1 cellular context compared by ENCODE assay signal in the genomic region with DNA sequence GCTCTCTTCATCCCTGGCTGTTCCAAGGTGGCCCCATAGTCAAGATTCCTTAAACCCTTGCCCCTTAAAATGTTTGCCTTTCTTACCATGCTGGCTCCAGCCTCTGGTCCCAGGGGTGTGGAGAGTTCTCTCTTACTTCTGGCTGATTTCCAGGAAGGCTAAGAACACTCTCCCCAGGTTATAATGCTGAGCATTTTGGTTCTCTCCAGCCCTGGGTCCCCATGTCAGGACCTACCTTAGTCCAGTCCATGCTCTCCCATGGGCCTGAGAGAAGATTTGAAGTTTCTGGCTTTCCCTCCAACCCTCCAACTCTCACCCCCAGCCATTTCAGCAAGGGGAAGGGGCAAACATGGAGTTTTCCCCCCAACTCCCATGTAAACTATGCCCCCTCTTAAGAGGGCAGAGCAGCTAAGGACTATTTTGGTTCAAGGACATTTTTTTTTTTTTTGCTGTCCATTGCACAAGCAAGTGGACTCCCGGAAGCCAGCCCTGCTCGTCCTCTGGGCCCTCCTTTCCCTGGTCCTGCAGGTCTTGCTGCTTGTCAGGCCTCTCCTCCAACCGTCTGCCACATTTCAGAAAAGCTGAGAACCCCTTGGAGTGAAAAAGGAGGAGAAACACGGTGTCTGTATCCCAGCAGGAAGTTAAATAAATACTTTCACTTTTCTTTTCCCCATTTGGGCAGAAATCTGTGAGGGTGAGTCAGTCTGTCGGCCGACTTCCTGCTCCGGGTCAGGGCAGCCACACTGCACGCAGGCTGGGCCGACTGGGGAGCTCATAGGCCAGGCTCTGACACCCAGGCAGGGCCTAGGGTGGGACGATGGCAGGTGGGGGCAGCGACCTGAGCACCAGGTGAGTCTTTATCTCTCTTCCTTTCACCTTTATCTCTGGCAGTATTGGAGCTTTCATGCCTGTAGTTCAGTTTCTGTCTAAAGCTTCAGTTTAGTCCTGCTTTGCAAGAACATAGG.
TF ChIP-seq lines count a peak whose summit lies in the region.

Gene SP140L, plus strand, starts transcription at position 741 of the 965 bp plus-strand sequence. Its CDS starts 77 bp downstream, at position 818.

TF ChIP-seq in HepG2, 621 proteins besides CTCF, POLR2A, EP300 and RAD21 (continued from another document and continues in another):
- TF ChIP-seq ZNF160 (CRISPR knock-in tag; IDR thresholded peaks at IDR 0.05) (no peak), POLR2G (IDR thresholded peaks at IDR 0.05; ENCODE audit: low read depth, low read length) (peak; percentile 93), ZNF607 (CRISPR knock-in tag; IDR thresholded peaks at IDR 0.05; ENCODE audit: borderline replicate concordance) (no peak; the same call in 1 of the 2 replicates), RORA (CRISPR knock-in tag; IDR thresholded peaks at IDR 0.05) (no peak), PRPF4 (IDR thresholded peaks at IDR 0.05; ENCODE audit: low read depth, low read length, poor library complexity, severe bottlenecking) (no peak), GABPA (IDR thresholded peaks at IDR 0.05; ENCODE audit: low read depth, low read length) (peak; percentile 85), GABPA (CRISPR knock-in tag; IDR thresholded peaks at IDR 0.05; ENCODE audit: low read depth) (peak; percentile 97), ZSCAN29 (CRISPR knock-in tag; conservative IDR thresholded peaks at IDR 0.05) (no peak), MYC (CRISPR knock-in tag; IDR thresholded peaks at IDR 0.05; ENCODE audit: borderline replicate concordance) (peak; percentile 82), ZNF430 (CRISPR knock-in tag; IDR thresholded peaks at IDR 0.05) (no peak), SOX6 (IDR thresholded peaks at IDR 0.05) (no peak), SOX6 (CRISPR knock-in tag; IDR thresholded peaks at IDR 0.05) (no peak), RFX5 (IDR thresholded peaks at IDR 0.05; ENCODE audit: low read depth, low read length) (no peak), ERF (CRISPR knock-in tag; IDR thresholded peaks at IDR 0.05) (peak; percentile 88; the same call in 1 of the 2 replicates), BRCA1 (CRISPR knock-in tag; IDR thresholded peaks at IDR 0.05) (no peak), ZNF878 (CRISPR knock-in tag; IDR thresholded peaks at IDR 0.05) (peak; percentile 48; the same call in 1 of the 2 replicates), ZNF138 (CRISPR knock-in tag; IDR thresholded peaks at IDR 0.05; ENCODE audit: low read depth) (no peak), ZBTB43 (CRISPR knock-in tag; conservative IDR thresholded peaks at IDR 0.05) (no peak), ZNF232 (CRISPR knock-in tag; IDR thresholded peaks at IDR 0.05; ENCODE audit: borderline replicate concordance) (no peak; the same call in 1 of the 2 replicates), PHF21A (CRISPR knock-in tag; IDR thresholded peaks at IDR 0.05) (peak; percentile 52; the same call in 1 of the 2 replicates), HOXD1 (CRISPR knock-in tag; IDR thresholded peaks at IDR 0.05) (peak; percentile 68; the same call in 1 of the 2 replicates), MLLT10 (CRISPR knock-in tag; IDR thresholded peaks at IDR 0.05) (no peak), HOXA3 (CRISPR knock-in tag; IDR thresholded peaks at IDR 0.05) (peak; percentile 71), ZNF317 (CRISPR knock-in tag; IDR thresholded peaks at IDR 0.05) (no peak), ZNF207 (IDR thresholded peaks at IDR 0.05; ENCODE audit: borderline replicate concordance) (no peak), ZSCAN22 (CRISPR knock-in tag; IDR thresholded peaks at IDR 0.05) (no peak)
- TF ChIP-seq, protein P1, sequence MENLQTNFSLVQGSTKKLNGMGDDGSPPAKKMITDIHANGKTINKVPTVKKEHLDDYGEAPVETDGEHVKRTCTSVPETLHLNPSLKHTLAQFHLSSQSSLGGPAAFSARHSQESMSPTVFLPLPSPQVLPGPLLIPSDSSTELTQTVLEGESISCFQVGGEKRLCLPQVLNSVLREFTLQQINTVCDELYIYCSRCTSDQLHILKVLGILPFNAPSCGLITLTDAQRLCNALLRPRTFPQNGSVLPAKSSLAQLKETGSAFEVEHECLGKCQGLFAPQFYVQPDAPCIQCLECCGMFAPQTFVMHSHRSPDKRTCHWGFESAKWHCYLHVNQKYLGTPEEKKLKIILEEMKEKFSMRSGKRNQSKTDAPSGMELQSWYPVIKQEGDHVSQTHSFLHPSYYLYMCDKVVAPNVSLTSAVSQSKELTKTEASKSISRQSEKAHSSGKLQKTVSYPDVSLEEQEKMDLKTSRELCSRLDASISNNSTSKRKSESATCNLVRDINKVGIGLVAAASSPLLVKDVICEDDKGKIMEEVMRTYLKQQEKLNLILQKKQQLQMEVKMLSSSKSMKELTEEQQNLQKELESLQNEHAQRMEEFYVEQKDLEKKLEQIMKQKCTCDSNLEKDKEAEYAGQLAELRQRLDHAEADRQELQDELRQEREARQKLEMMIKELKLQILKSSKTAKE (CRISPR knock-in tag; IDR thresholded peaks at IDR 0.05; ENCODE audit: borderline replicate concordance) = no peak
- TF ChIP-seq, protein P2, sequence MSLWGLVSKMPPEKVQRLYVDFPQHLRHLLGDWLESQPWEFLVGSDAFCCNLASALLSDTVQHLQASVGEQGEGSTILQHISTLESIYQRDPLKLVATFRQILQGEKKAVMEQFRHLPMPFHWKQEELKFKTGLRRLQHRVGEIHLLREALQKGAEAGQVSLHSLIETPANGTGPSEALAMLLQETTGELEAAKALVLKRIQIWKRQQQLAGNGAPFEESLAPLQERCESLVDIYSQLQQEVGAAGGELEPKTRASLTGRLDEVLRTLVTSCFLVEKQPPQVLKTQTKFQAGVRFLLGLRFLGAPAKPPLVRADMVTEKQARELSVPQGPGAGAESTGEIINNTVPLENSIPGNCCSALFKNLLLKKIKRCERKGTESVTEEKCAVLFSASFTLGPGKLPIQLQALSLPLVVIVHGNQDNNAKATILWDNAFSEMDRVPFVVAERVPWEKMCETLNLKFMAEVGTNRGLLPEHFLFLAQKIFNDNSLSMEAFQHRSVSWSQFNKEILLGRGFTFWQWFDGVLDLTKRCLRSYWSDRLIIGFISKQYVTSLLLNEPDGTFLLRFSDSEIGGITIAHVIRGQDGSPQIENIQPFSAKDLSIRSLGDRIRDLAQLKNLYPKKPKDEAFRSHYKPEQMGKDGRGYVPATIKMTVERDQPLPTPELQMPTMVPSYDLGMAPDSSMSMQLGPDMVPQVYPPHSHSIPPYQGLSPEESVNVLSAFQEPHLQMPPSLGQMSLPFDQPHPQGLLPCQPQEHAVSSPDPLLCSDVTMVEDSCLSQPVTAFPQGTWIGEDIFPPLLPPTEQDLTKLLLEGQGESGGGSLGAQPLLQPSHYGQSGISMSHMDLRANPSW (CRISPR knock-in tag; IDR thresholded peaks at IDR 0.05; ENCODE audit: borderline replicate concordance) = no peak
- TF ChIP-seq, protein P3, sequence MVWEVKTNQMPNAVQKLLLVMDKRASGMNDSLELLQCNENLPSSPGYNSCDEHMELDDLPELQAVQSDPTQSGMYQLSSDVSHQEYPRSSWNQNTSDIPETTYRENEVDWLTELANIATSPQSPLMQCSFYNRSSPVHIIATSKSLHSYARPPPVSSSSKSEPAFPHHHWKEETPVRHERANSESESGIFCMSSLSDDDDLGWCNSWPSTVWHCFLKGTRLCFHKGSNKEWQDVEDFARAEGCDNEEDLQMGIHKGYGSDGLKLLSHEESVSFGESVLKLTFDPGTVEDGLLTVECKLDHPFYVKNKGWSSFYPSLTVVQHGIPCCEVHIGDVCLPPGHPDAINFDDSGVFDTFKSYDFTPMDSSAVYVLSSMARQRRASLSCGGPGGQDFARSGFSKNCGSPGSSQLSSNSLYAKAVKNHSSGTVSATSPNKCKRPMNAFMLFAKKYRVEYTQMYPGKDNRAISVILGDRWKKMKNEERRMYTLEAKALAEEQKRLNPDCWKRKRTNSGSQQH (CRISPR knock-in tag; IDR thresholded peaks at IDR 0.05; ENCODE audit: low read depth) = 0 out of 2 replicates have a peak, but pooled peaks have one; percentile 61
- TF ChIP-seq, protein P4, sequence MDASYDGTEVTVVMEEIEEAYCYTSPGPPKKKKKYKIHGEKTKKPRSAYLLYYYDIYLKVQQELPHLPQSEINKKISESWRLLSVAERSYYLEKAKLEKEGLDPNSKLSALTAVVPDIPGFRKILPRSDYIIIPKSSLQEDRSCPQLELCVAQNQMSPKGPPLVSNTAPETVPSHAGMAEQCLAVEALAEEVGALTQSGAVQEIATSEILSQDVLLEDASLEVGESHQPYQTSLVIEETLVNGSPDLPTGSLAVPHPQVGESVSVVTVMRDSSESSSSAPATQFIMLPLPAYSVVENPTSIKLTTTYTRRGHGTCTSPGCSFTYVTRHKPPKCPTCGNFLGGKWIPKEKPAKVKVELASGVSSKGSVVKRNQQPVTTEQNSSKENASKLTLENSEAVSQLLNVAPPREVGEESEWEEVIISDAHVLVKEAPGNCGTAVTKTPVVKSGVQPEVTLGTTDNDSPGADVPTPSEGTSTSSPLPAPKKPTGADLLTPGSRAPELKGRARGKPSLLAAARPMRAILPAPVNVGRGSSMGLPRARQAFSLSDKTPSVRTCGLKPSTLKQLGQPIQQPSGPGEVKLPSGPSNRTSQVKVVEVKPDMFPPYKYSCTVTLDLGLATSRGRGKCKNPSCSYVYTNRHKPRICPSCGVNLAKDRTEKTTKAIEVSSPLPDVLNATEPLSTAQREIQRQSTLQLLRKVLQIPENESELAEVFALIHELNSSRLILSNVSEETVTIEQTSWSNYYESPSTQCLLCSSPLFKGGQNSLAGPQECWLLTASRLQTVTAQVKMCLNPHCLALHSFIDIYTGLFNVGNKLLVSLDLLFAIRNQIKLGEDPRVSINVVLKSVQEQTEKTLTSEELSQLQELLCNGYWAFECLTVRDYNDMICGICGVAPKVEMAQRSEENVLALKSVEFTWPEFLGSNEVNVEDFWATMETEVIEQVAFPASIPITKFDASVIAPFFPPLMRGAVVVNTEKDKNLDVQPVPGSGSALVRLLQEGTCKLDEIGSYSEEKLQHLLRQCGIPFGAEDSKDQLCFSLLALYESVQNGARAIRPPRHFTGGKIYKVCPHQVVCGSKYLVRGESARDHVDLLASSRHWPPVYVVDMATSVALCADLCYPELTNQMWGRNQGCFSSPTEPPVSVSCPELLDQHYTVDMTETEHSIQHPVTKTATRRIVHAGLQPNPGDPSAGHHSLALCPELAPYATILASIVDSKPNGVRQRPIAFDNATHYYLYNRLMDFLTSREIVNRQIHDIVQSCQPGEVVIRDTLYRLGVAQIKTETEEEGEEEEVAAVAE (CRISPR knock-in tag; IDR thresholded peaks at IDR 0.05; ENCODE audit: borderline replicate concordance) = peak; percentile 32; the same call in 1 of the 2 replicates
- TF ChIP-seq, protein P5, sequence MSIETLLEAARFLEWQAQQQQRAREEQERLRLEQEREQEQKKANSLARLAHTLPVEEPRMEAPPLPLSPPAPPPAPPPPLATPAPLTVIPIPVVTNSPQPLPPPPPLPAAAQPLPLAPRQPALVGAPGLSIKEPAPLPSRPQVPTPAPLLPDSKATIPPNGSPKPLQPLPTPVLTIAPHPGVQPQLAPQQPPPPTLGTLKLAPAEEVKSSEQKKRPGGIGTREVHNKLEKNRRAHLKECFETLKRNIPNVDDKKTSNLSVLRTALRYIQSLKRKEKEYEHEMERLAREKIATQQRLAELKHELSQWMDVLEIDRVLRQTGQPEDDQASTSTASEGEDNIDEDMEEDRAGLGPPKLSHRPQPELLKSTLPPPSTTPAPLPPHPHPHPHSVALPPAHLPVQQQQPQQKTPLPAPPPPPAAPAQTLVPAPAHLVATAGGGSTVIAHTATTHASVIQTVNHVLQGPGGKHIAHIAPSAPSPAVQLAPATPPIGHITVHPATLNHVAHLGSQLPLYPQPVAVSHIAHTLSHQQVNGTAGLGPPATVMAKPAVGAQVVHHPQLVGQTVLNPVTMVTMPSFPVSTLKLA (IDR thresholded peaks at IDR 0.05) = no peak
- TF ChIP-seq, protein P6, sequence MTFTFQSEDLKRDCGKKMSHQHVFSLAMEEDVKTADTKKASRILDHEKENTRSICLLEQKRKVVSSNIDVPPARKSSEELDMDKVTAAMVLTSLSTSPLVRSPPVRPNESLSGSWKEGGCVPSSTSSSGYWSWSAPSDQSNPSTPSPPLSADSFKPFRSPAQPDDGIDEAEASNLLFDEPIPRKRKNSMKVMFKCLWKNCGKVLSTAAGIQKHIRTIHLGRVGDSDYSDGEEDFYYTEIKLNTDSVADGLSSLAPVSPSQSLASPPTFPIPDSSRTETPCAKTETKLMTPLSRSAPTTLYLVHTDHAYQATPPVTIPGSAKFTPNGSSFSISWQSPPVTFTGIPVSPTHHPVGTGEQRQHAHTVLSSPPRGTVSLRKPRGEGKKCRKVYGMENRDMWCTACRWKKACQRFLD (CRISPR knock-in tag; IDR thresholded peaks at IDR 0.05; ENCODE audit: borderline replicate concordance) = no peak
